ENCODE assay signal across 18 cellular contexts in the genomic region with DNA sequence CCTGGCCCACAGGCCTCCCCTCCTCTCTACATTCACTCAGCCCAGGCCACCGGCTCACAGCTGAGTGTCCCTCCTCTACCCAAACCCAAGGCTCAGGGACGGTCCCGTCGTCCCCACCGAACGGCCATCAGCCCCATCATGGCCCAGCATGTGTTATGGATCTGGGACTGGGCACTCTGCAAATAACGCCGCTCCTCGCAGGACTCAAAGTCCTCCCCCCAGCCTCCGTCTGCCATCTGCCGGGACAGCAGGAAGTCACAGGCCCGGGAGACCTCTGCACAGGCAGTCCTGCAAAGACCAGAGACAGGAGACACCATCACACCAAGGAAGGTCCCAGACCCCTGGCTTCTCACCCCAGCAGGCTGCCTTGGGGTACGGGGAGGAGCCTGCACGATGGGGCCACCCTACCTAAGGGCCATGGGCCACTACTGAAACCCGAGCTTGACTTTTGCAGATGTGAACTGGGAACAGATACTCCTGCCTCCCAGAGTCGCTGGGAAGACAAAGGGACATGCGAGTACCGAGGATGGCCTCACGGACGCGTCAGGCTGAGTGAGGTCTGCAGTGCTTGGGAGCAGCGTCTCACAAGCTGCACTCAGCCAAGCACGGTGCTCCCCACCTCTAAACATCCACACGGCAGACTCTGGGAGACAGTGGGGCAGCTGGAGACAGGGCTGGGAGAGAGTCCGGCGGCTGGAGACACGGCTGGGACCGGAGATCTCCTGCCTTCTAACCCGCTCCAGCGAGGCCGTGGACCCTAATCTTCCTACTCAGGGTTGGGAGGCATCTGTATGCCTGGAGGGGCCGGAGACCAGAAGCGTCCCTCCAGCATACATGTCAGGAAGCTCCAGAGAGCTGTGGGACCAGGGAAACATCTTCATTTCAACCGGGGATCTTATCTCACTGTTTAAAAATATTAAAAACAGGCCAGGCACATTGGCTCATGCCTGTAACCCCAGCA. TPM values are rescaled to one million over a fixed set of nuclear protein-coding genes. Genes with fewer than 3 reads are reported as not detected.
DNase-seq lines count a peak whose midpoint lies in the region; ATAC-seq and TF ChIP-seq lines count a peak whose summit lies in the region.
"Had no signal": no experiment of that assay in that cellular context is flagged by ENCODE, and none has a peak within 500 bp of the region (broad histone marks: within the 10 kb centered on the region; RNA-seq: fewer than 3 reads in every experiment).

No MANE protein-coding gene starts in this region.

- no peak overlapping the region for H3K23ac ChIP-seq in trophoblast cell (ENCODE audit: low read length)

- no peak overlapping the region for H3K4me2 ChIP-seq in trophoblast cell (ENCODE audit: low read length)

- WGBS in trophoblast cell (ENCODE audit: extremely low coverage, insufficient coverage, insufficient read length): no CpG with 5 or more reads among the region's 34 CpGs

- no peak overlapping the region for H3K4me3 ChIP-seq in GM12865 (ENCODE audit: low read depth, low read length)
- H3K4me3 ChIP-seq in trophoblast cell (ENCODE audit: low read depth, low read length): no peak overlapping the region

- no peak overlapping the region for H3K9ac ChIP-seq in trophoblast cell (ENCODE audit: low read length)

- peak overlapping the region; percentile 18 for H3K27ac ChIP-seq in RWPE1
- peak overlapping the region; percentile 13 for H3K27ac ChIP-seq in trophoblast cell (ENCODE audit: low read depth, low read length)

- no peak overlapping the region for H4K8ac ChIP-seq in trophoblast cell (ENCODE audit: low read depth, low read length)

- H2BK12ac ChIP-seq in trophoblast cell (ENCODE audit: low read length): no peak overlapping the region

- POLR2A ChIA-PET in RWPE1 (lab: Yijun Ruan, JAX; ENCODE audit: low non-redundant PET): no interaction called here

- no peak overlapping the region for H2BK5ac ChIP-seq in trophoblast cell (ENCODE audit: low read depth, low read length, poor library complexity)

- peaks cover 3% of the 10 kb centered on the region for H3K79me1 ChIP-seq in trophoblast cell (ENCODE audit: low read length)

- no peak overlapping the region for H2BK120ac ChIP-seq in trophoblast cell (ENCODE audit: insufficient read depth, low read length, poor library complexity)

- no peak overlapping the region for H4K12ac ChIP-seq in trophoblast cell (ENCODE audit: low read depth, low read length)

- H3K14ac ChIP-seq in trophoblast cell (ENCODE audit: low read length): no peak overlapping the region

- H3K9me3 ChIP-seq in trophoblast cell (ENCODE audit: insufficient read depth, low read depth, low read length): peaks cover 11% of the 10 kb centered on the region

- H3K79me2 ChIP-seq in trophoblast cell (ENCODE audit: control insufficient read depth, insufficient read depth, low read length, poor library complexity): no peaks in the 10 kb centered on the region

- H2AK5ac ChIP-seq in trophoblast cell (ENCODE audit: low read length): no peak overlapping the region

- TF ChIP-seq CTCF in GM12865 (IDR thresholded peaks at IDR 0.05; ENCODE audit: insufficient read depth, low read depth, low read length, missing control alignments) (no peak), RWPE1 (conservative IDR thresholded peaks at IDR 0.05; ENCODE audit: low read depth) (no peak)

- H2AFZ ChIP-seq in trophoblast cell (ENCODE audit: insufficient read depth, low read length, poor library complexity): no peak overlapping the region

- H4K91ac ChIP-seq in trophoblast cell (ENCODE audit: low read depth, low read length): no peak overlapping the region

- no peak overlapping the region for H3K4ac ChIP-seq in trophoblast cell (ENCODE audit: low read depth, low read length)

- DNase-seq in GM12865 (ENCODE audit: low read depth) (peak; percentile 0), RWPE1 (ENCODE audit: low spot score) (no peak), islet precursor cell (peak; percentile 45), trophoblast cell (no peak), SHP77 treated with DMSO at 0.1 percent for 48 hours (lab: John Stamatoyannopoulos, UW) (no peak), OCI-M2 (lab: John Stamatoyannopoulos, UW; ENCODE audit: unreplicated experiment) (no peak)
- DNase-seq: activated CD4-positive, alpha-beta T cell treated with anti-CD3 and anti-CD28 coated beads, Interleukin-2, amount 50 U/mL, for 4 hours; AML-193; Calu3; caudate nucleus; hippocampal formation; kidney glomerular epithelial cell; NCI-H2107; NCI-H69; OCI-M1; small intestine had no signal

- peaks cover 71 to 74% of the 10 kb centered on the region in 2 experiments for H3K36me3 ChIP-seq in trophoblast cell (ENCODE audit: control insufficient read depth in 1 of 2, insufficient read depth in 2 of 2, low read length in 2 of 2)

- H3K27me3 ChIP-seq in trophoblast cell (ENCODE audit: insufficient read depth, low read length): no peaks in the 10 kb centered on the region

- H3K4me1 ChIP-seq in trophoblast cell (ENCODE audit: control insufficient read depth in 1 of 2, insufficient read depth in 2 of 2, low read length in 2 of 2): peaks cover 18 to 21% of the 10 kb centered on the region in 2 experiments

- no peak for ATAC-seq in GM19397 (IDR thresholded peaks at IDR 0.05; ENCODE audit: unreplicated experiment)
- ATAC-seq in GM18517 (IDR thresholded peaks at IDR 0.05; ENCODE audit: unreplicated experiment): no peak

- H3K18ac ChIP-seq in trophoblast cell (ENCODE audit: low read length): no peak overlapping the region

- CTCF ChIA-PET in RWPE1 (lab: Yijun Ruan, JAX): no interaction called here

RNA-seq across cellular contexts. Expression of gene SPATC1L, which starts 10.4 kb away (rescaled TPM):
- 22.3 and 23.2 TPM in 2 replicates for polyA plus RNA-seq in trophoblast cell (2013)

RNA-seq across cellular contexts. Expression of gene LSS, which starts 33.9 kb away (rescaled TPM):
- 63.4 and 64.5 TPM in 2 replicates for polyA plus RNA-seq in trophoblast cell (2013)

RNA-seq across cellular contexts. Expression of gene FTCD, which starts 39.3 kb away (rescaled TPM):
- 1.0 and 1.4 TPM in 2 replicates for polyA plus RNA-seq in trophoblast cell (2013)

Comparison
In these comparisons a context has a peak if more than half of its experiments do, and no peak if none do; other contexts are left out.
1. DNase-seq: peak in GM12865 (single experiment) and islet precursor cell (single experiment); none in RWPE1 (single experiment), trophoblast cell (0 of 2), SHP77 treated with DMSO at 0.1 percent for 48 hours (single experiment) and OCI-M2 (single experiment).